In the genomic region with DNA sequence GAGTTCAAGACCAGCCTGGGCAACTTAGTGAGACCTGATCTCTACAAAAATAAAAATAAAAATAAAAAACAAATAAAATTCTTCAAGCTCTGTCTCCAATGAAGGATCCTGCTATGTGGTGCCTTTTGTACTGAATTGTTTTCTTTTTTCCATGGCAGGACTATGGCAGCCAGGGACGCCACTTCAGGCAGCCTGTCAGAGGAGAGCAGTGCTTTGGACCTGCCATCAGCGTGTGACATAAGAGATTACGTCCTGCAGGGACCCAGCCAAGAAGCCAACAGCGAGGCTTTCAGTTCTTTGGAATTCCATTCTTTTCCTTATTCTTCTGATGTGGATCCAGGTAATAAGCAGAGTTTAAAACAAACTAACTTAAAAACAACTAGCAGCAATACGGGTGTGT, we compare ENCODE assay signal across 21 cellular contexts. TPM values are rescaled to one million over a fixed set of nuclear protein-coding genes. Genes with fewer than 3 reads are reported as not detected.
DNase-seq lines count a peak whose midpoint lies in the region; ATAC-seq and TF ChIP-seq lines count a peak whose summit lies in the region.
"Had no signal": no experiment of that assay in that cellular context is flagged by ENCODE, and none has a peak within 500 bp of the region (broad histone marks: within the 10 kb centered on the region; RNA-seq: fewer than 3 reads in every experiment).

No MANE protein-coding gene starts in this region.

- no peaks in the 10 kb centered on the region for H3K79me2 ChIP-seq in mammary epithelial cell (ENCODE audit: insufficient read depth, low read length)

- H3K27ac ChIP-seq in heart left ventricle = no peak overlapping the region
- H3K27ac ChIP-seq in mammary epithelial cell (ENCODE audit: insufficient read depth, low read depth, low read length) = no peak overlapping the region
- H3K27ac ChIP-seq in naive thymus-derived CD4-positive, alpha-beta T cell (ENCODE audit: low read depth, low read length) = no peak overlapping the region
- H3K27ac ChIP-seq in suprapubic skin = no peak overlapping the region
- H3K27ac ChIP-seq: SJCRH30 had no signal

- H2AFZ ChIP-seq in mammary epithelial cell (ENCODE audit: low read depth, low read length) = peak overlapping the region; percentile 30

- H3K27me3 ChIP-seq in heart left ventricle (no peaks in the 10 kb centered on the region), mammary epithelial cell (ENCODE audit: insufficient read depth, low read length) (no peaks in the 10 kb centered on the region), suprapubic skin (no peaks in the 10 kb centered on the region)
- no peaks in the 10 kb centered on the region for H3K27me3 ChIP-seq in naive thymus-derived CD4-positive, alpha-beta T cell (ENCODE audit: control insufficient read depth in 2 of 2, insufficient read depth in 2 of 2, low read length in 2 of 2)
- H3K27me3 ChIP-seq: SJCRH30 had no signal

- no peaks in the 10 kb centered on the region for H4K20me1 ChIP-seq in mammary epithelial cell (ENCODE audit: insufficient read depth, low read length)

- dilution Hi-C loops in mammary epithelial cell (cut with HindIII; ENCODE audit: low sequenced_read_pairs) = loop anchor here (5.0 kb wide), 1 partner anchor 60 kb away; no protein-coding TSS in a partner anchor

- H3K4me1 ChIP-seq in heart left ventricle = peaks cover 0 to 18% (median 0%) of the 10 kb centered on the region in 12 donors
- H3K4me1 ChIP-seq in mammary epithelial cell (ENCODE audit: insufficient read depth, low read length) = no peaks in the 10 kb centered on the region
- H3K4me1 ChIP-seq in naive thymus-derived CD4-positive, alpha-beta T cell (ENCODE audit: control insufficient read depth in 2 of 2, insufficient read depth in 2 of 2, low read length in 2 of 2) = no peaks in the 10 kb centered on the region
- H3K4me1 ChIP-seq in suprapubic skin = no peaks in the 10 kb centered on the region

- CTCF ChIA-PET in mammary epithelial cell (lab: Charles Lee; ENCODE audit: low non-redundant PET) = no interaction called here
- CTCF ChIA-PET in naive thymus-derived CD4-positive, alpha-beta T cell (lab: Charles Lee) = no interaction called here
- CTCF ChIA-PET in GM10248 (lab: Yijun Ruan, JAX) = interaction anchor here (1.0 to 2.1 kb wide), 2 partner anchors 10 to 15 kb away, joined by 3 to 6 read pairs; no protein-coding TSS in a partner anchor

- H3K4me1 Mint-ChIP-seq in naive thymus-derived CD4-positive, alpha-beta T cell = peaks cover 10 to 38% (median 26%) of the 10 kb centered on the region in 7 donors

- no peaks in the 10 kb centered on the region for H3K27me3 Mint-ChIP-seq in naive thymus-derived CD4-positive, alpha-beta T cell
- H3K27me3 Mint-ChIP-seq: CD4-positive, CD25-positive, alpha-beta regulatory T cell had no signal

- WGBS in heart left ventricle, 4 donors = 67 to 78% (median 70%) methylated on average over 5 of the region's 5 CpGs
- 28% methylated on average over 5 of the region's 5 CpGs for WGBS in mammary epithelial cell (ENCODE audit: low coverage, missing lambda C conversion rate)
- WGBS in suprapubic skin = 86% methylated on average over 5 of the region's 5 CpGs

- POLR2A ChIA-PET in naive thymus-derived CD4-positive, alpha-beta T cell (lab: Charles Lee) = no interaction called here
- POLR2A ChIA-PET in GM10248 (lab: Yijun Ruan, JAX) = no interaction called here

- H3K36me3 Mint-ChIP-seq in naive thymus-derived CD4-positive, alpha-beta T cell = peaks cover 5 to 44% (median 23%) of the 10 kb centered on the region in 5 donors

- TF ChIP-seq POLR2A in heart left ventricle (IDR thresholded peaks at IDR 0.05) (no peak), suprapubic skin (IDR thresholded peaks at IDR 0.05) (no peak)

- H3K9me3 ChIP-seq in heart left ventricle = no peaks in the 10 kb centered on the region
- H3K9me3 ChIP-seq in mammary epithelial cell (replicated peaks; ENCODE audit: insufficient read depth, low read length) = no peaks in the 10 kb centered on the region
- no peaks in the 10 kb centered on the region for H3K9me3 ChIP-seq in naive thymus-derived CD4-positive, alpha-beta T cell (ENCODE audit: control insufficient read depth in 2 of 3, low read length in 3 of 3)
- no peaks in the 10 kb centered on the region for H3K9me3 ChIP-seq in suprapubic skin
- H3K9me3 ChIP-seq: A549, SJCRH30 had no signal

- no peaks in the 10 kb centered on the region for H3K9me3 Mint-ChIP-seq in naive thymus-derived CD4-positive, alpha-beta T cell
- H3K9me3 Mint-ChIP-seq: CD4-positive, CD25-positive, alpha-beta regulatory T cell had no signal

- no peak overlapping the region for H3K9ac ChIP-seq in mammary epithelial cell (ENCODE audit: insufficient read depth, low read length)

- no TSS peak for BruUV-seq in mammary epithelial cell (replicated peaks; lab: Mats Ljungman, UMichigan)

- TF ChIP-seq CTCF in heart left ventricle (IDR thresholded peaks at IDR 0.05) = no peak
- no peak for TF ChIP-seq CTCF in mammary epithelial cell (conservative IDR thresholded peaks at IDR 0.05 in 1 of 2, IDR thresholded peaks at IDR 0.05 in 1 of 2; ENCODE audit: extremely low read depth in 1 of 2, insufficient read depth in 1 of 2, low read depth in 1 of 2, low read length in 2 of 2)
- no peak for TF ChIP-seq CTCF in suprapubic skin (IDR thresholded peaks at IDR 0.05)
- no peak for TF ChIP-seq CTCF in GM10248 (IDR thresholded peaks at IDR 0.05; ENCODE audit: control extremely low read depth, extremely low read depth, low read depth, missing control alignments)

- ATAC-seq in heart left ventricle (peak in 3 of 4 donors; percentile 44 to 80 (median 78)), Right ventricle myocardium inferior (no peak)
- ATAC-seq in naive thymus-derived CD4-positive, alpha-beta T cell = no peak
- ATAC-seq: A549, Panc1 had no signal

- H3K4me3 Mint-ChIP-seq in naive thymus-derived CD4-positive, alpha-beta T cell = peak overlapping the region in 2 of 10 donors; percentile 34 to 55
- H3K4me3 Mint-ChIP-seq: CD4-positive, CD25-positive, alpha-beta regulatory T cell had no signal

- no peak overlapping the region for H3K4me2 ChIP-seq in mammary epithelial cell (ENCODE audit: insufficient read depth, low read depth, low read length)
- H3K4me2 ChIP-seq: A549 had no signal

- peak overlapping the region in 7 of 9 donors; percentile 5 to 95 (median 66) for H3K27ac Mint-ChIP-seq in naive thymus-derived CD4-positive, alpha-beta T cell

- no peak overlapping the region for H3K4me3 ChIP-seq in heart left ventricle
- H3K4me3 ChIP-seq in mammary epithelial cell (replicated peaks in 1 of 3; ENCODE audit: insufficient read depth in 1 of 3, low read depth in 2 of 3, low read length in 3 of 3) = no peak overlapping the region
- no peak overlapping the region for H3K4me3 ChIP-seq in naive thymus-derived CD4-positive, alpha-beta T cell (ENCODE audit: low read length)
- H3K4me3 ChIP-seq in suprapubic skin = no peak overlapping the region
- H3K4me3 ChIP-seq: A549, SJCRH30 had no signal

- in situ Hi-C loops in mammary epithelial cell (cut with MboI; ENCODE audit: low sequenced_read_pairs in 2 of 2) = loop anchor here in 1 of 2 donors (10.0 kb wide), 1 partner anchor 178 kb away; no protein-coding TSS in a partner anchor

- H3K36me3 ChIP-seq in heart left ventricle = peaks cover 0 to 47% (median 24%) of the 10 kb centered on the region in 9 donors
- no peaks in the 10 kb centered on the region for H3K36me3 ChIP-seq in mammary epithelial cell (ENCODE audit: insufficient read depth, low read length)
- H3K36me3 ChIP-seq in naive thymus-derived CD4-positive, alpha-beta T cell (ENCODE audit: control insufficient read depth in 2 of 3, insufficient read depth in 3 of 3, low read length in 3 of 3) = peaks cover 7 to 34% (median 8%) of the 10 kb centered on the region in 3 experiments
- H3K36me3 ChIP-seq in suprapubic skin = peaks cover 19% of the 10 kb centered on the region

- intact Hi-C loops in heart left ventricle (cut with DNase I) (no loop called here), Right ventricle myocardium inferior (cut with DNase I) (no loop called here), mammary epithelial cell (cut with micrococcal nuclease) (loop anchor here (10.0 kb wide), 1 partner anchor 1002 kb away; no protein-coding TSS in a partner anchor)
- intact Hi-C loops in naive thymus-derived CD4-positive, alpha-beta T cell (cut with micrococcal nuclease) = no loop called here

- TF ChIP-seq EP300 in suprapubic skin (IDR thresholded peaks at IDR 0.05) = no peak

- DNase-seq in heart left ventricle (no peak), Right ventricle myocardium inferior (ENCODE audit: missing footprints) (no peak), mammary epithelial cell (no peak), suprapubic skin (ENCODE audit: low spot score in 2 of 2) (no peak), hypothalamus (lab: John Stamatoyannopoulos, UW) (no peak), GM10248 (ENCODE audit: extremely low spot score) (no peak), NCI-H82 (lab: John Stamatoyannopoulos, UW) (no peak)
- DNase-seq in naive thymus-derived CD4-positive, alpha-beta T cell = no peak
- DNase-seq: CD4-positive, CD25-positive, alpha-beta regulatory T cell; DND-41; IMR-90; MV-4-11; NCI-H1105 treated with DMSO at 0.1 percent for 48 hours; NCI-H2029 treated with DMSO at 0.1 percent for 48 hours; NCI-H226; NCI-H510A treated with DMSO at 0.1 percent for 48 hours; NCI-H748 treated with DMSO at 0.1 percent for 48 hours; NK-92 treated with Interleukin-12 subunit alpha and Interleukin-12 subunit beta, amount 100 ng/mL, for 24 hours; SJCRH30 had no signal

RNA-seq across cellular contexts. Expression of a gene that starts 22.5 kb away (rescaled TPM):
- total RNA-seq in heart left ventricle = 1 to 10 TPM in 8 of 9 donors, under 1 TPM in 1; 0.94 to 7.1 (median 4.5) TPM
- 1 to 10 TPM; 6.1 to 6.6 TPM for polyA plus RNA-seq in heart left ventricle
- 5.3 TPM for total RNA-seq in Right ventricle myocardium inferior
- 1 to 10 TPM; 1.0 to 2.0 TPM for total RNA-seq in mammary epithelial cell
- 2.9 TPM for polyA plus RNA-seq in mammary epithelial cell
- polyA minus RNA-seq in mammary epithelial cell = 18.8 TPM
- 10 to 100 TPM; 12.1 to 14.2 (median 13.2) TPM for total RNA-seq in naive thymus-derived CD4-positive, alpha-beta T cell
- 10 to 100 TPM; 17.7 to 20.7 TPM for polyA plus RNA-seq in naive thymus-derived CD4-positive, alpha-beta T cell
- total RNA-seq in suprapubic skin = 1 to 10 TPM; 3.3 to 3.9 (median 3.7) TPM

Comparison
In these comparisons a context has a peak if more than half of its experiments do, and no peak if none do; other contexts are left out.
1. ATAC-seq: peak in heart left ventricle (3 of 4); none in Right ventricle myocardium inferior (single experiment) and naive thymus-derived CD4-positive, alpha-beta T cell (single experiment).